In the genomic region with DNA sequence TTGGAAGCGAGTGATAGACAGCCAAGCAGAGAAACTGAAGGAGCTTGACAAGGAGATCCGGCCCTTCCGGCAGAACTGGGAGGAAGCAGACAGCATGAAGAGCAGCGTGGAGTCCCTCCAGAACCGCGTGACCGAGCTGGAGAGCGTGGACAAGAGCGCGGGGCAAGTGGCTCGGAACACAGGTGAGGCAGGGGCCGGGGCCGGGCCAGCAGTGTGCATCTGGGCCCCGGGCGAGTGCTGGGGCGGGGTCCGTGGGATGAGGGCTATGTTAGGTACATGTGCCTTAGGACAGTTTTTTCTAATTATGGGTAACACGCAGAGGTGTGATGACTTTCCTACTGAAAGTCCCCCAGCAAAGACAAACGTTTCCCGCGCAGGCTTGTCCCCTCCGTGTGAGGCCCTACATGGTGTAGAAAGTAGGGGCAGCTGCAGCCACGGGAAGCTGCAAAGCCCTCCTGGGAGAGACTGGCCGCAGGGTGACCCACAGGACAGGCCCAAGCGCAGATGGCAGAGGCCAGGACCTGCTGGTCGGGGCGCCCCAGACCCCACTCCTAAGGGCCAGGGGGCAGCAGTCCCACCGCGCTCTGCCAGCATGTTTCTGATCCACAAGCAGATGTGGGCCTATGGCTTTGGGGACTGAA, we compare ENCODE assay signal across 20 cellular contexts. TPM values are rescaled to one million over a fixed set of nuclear protein-coding genes. Genes with fewer than 3 reads are reported as not detected.
A peak's percentile ranks its signal among the peaks of the same experiment; 100 is the strongest.
DNase-seq lines count a peak whose midpoint lies in the region; ATAC-seq and TF ChIP-seq lines count a peak whose summit lies in the region.
"Had no signal": no experiment of that assay in that cellular context is flagged by ENCODE, and none has a peak within 500 bp of the region (broad histone marks: within the 10 kb centered on the region; RNA-seq: fewer than 3 reads in every experiment).

No MANE protein-coding gene starts in this region.

- peaks cover 14% of the 10 kb centered on the region for H3K9me3 ChIP-seq in HUES6 (ENCODE audit: control insufficient read depth, insufficient read depth, low read depth, low read length)
- H3K9me3 ChIP-seq: spleen, tibial nerve had no signal

- H3K4me1 Mint-ChIP-seq in activated CD4-positive, alpha-beta memory T cell treated with anti-CD3 and anti-CD28 coated beads for 36 hours (ENCODE audit: low read depth) = peaks cover 11% of the 10 kb centered on the region
- peaks cover 16% of the 10 kb centered on the region for H3K4me1 Mint-ChIP-seq in activated CD4-positive, alpha-beta memory T cell treated with anti-CD3 and anti-CD28 coated beads, Interleukin-2, amount 10 ng/mL, durations not matched to agents 7 days and 5 days
- no peaks in the 10 kb centered on the region for H3K4me1 Mint-ChIP-seq in chondrocyte (ENCODE audit: low read depth)
- no peaks in the 10 kb centered on the region for H3K4me1 Mint-ChIP-seq in progenitor cell of endocrine pancreas (ENCODE audit: low read depth)
- H3K4me1 Mint-ChIP-seq: nephron had no signal

- H3K9me3 Mint-ChIP-seq in activated CD4-positive, alpha-beta memory T cell treated with anti-CD3 and anti-CD28 coated beads for 36 hours = no peaks in the 10 kb centered on the region
- H3K9me3 Mint-ChIP-seq in activated CD4-positive, alpha-beta memory T cell treated with anti-CD3 and anti-CD28 coated beads, Interleukin-2, amount 10 ng/mL, durations not matched to agents 7 days and 5 days = no peaks in the 10 kb centered on the region
- H3K9me3 Mint-ChIP-seq in chondrocyte (ENCODE audit: low read depth) (no peaks in the 10 kb centered on the region), progenitor cell of endocrine pancreas (ENCODE audit: low read depth) (no peaks in the 10 kb centered on the region)
- H3K9me3 Mint-ChIP-seq: nephron had no signal

- no peak for ATAC-seq in GM19023 (IDR thresholded peaks at IDR 0.05; ENCODE audit: unreplicated experiment)
- ATAC-seq: activated CD4-positive, CD25-positive, alpha-beta regulatory T cell treated with anti-CD3 and anti-CD28 coated beads, Interleukin-2, amount 50 U/mL, for 24 hours had no signal

- POLR2A ChIA-PET in activated CD4-positive, alpha-beta memory T cell treated with anti-CD3 and anti-CD28 coated beads for 36 hours (lab: Charles Lee) = no interaction called here
- POLR2A ChIA-PET in activated CD4-positive, alpha-beta memory T cell treated with anti-CD3 and anti-CD28 coated beads, Interleukin-2, amount 10 ng/mL, durations not matched to agents 7 days and 5 days (lab: Charles Lee) = no interaction called here

- H3K4me1 ChIP-seq in HUES6 (ENCODE audit: control insufficient read depth, insufficient read depth, low read length) = no peaks in the 10 kb centered on the region
- H3K4me1 ChIP-seq: tibial nerve had no signal

- CTCF ChIA-PET in activated CD4-positive, alpha-beta memory T cell treated with anti-CD3 and anti-CD28 coated beads for 36 hours (lab: Charles Lee) = no interaction called here
- CTCF ChIA-PET in activated CD4-positive, alpha-beta memory T cell treated with anti-CD3 and anti-CD28 coated beads, Interleukin-2, amount 10 ng/mL, durations not matched to agents 7 days and 5 days (lab: Charles Lee) = no interaction called here

- H3K36me3 Mint-ChIP-seq in activated CD4-positive, alpha-beta memory T cell treated with anti-CD3 and anti-CD28 coated beads for 36 hours = peaks cover 49% of the 10 kb centered on the region
- peaks cover 37% of the 10 kb centered on the region for H3K36me3 Mint-ChIP-seq in activated CD4-positive, alpha-beta memory T cell treated with anti-CD3 and anti-CD28 coated beads, Interleukin-2, amount 10 ng/mL, durations not matched to agents 7 days and 5 days (ENCODE audit: low read depth)
- H3K36me3 Mint-ChIP-seq in chondrocyte (ENCODE audit: low read depth) (peaks cover 21% of the 10 kb centered on the region), progenitor cell of endocrine pancreas (ENCODE audit: insufficient read depth) (peaks cover 27% of the 10 kb centered on the region)

- H3K4me3 ChIP-seq in HUES6 (ENCODE audit: low read depth, low read length) = no peak overlapping the region
- H3K4me3 ChIP-seq: hepatocyte, spleen, tibial nerve had no signal

- H3K36me3 ChIP-seq in HUES6 (ENCODE audit: control insufficient read depth, insufficient read depth, low read length) = peaks cover 37% of the 10 kb centered on the region

- TF ChIP-seq CTCF in chondrocyte (IDR thresholded peaks at IDR 0.05) (no peak), progenitor cell of endocrine pancreas (IDR thresholded peaks at IDR 0.05; ENCODE audit: unreplicated experiment) (no peak)

- no peaks in the 10 kb centered on the region for H3K27me3 ChIP-seq in HUES6 (ENCODE audit: control insufficient read depth, insufficient read depth, low read length)
- H3K27me3 ChIP-seq: hepatocyte, spleen, tibial nerve had no signal

- no peak overlapping the region for H3K9ac ChIP-seq in HUES6 (ENCODE audit: low read length)

- H3K4me3 Mint-ChIP-seq in activated CD4-positive, alpha-beta memory T cell treated with anti-CD3 and anti-CD28 coated beads for 36 hours = no peak overlapping the region
- no peak overlapping the region for H3K4me3 Mint-ChIP-seq in activated CD4-positive, alpha-beta memory T cell treated with anti-CD3 and anti-CD28 coated beads, Interleukin-2, amount 10 ng/mL, durations not matched to agents 7 days and 5 days
- H3K4me3 Mint-ChIP-seq in chondrocyte (ENCODE audit: unreplicated experiment) = no peak overlapping the region
- no peak overlapping the region for H3K4me3 Mint-ChIP-seq in progenitor cell of endocrine pancreas (ENCODE audit: low read depth)
- H3K4me3 Mint-ChIP-seq: nephron had no signal

- H3K27me3 Mint-ChIP-seq in activated CD4-positive, alpha-beta memory T cell treated with anti-CD3 and anti-CD28 coated beads for 36 hours = no peaks in the 10 kb centered on the region
- H3K27me3 Mint-ChIP-seq in activated CD4-positive, alpha-beta memory T cell treated with anti-CD3 and anti-CD28 coated beads, Interleukin-2, amount 10 ng/mL, durations not matched to agents 7 days and 5 days = no peaks in the 10 kb centered on the region
- H3K27me3 Mint-ChIP-seq in chondrocyte (ENCODE audit: low read depth) (no peaks in the 10 kb centered on the region), progenitor cell of endocrine pancreas (no peaks in the 10 kb centered on the region)

- H3K27ac ChIP-seq in HUES6 (ENCODE audit: low read depth, low read length) = peak overlapping the region; percentile 32; the same call in 1 of the 2 replicates
- H3K27ac ChIP-seq: hepatocyte had no signal

- intact Hi-C loops in activated CD4-positive, alpha-beta memory T cell treated with anti-CD3 and anti-CD28 coated beads for 36 hours (cut with micrococcal nuclease) = no loop called here

- H3K27ac Mint-ChIP-seq in activated CD4-positive, alpha-beta memory T cell treated with anti-CD3 and anti-CD28 coated beads for 36 hours = peak overlapping the region; percentile 47
- no peak overlapping the region for H3K27ac Mint-ChIP-seq in activated CD4-positive, alpha-beta memory T cell treated with anti-CD3 and anti-CD28 coated beads, Interleukin-2, amount 10 ng/mL, durations not matched to agents 7 days and 5 days
- H3K27ac Mint-ChIP-seq in chondrocyte (ENCODE audit: unreplicated experiment) (no peak overlapping the region), progenitor cell of endocrine pancreas (peak overlapping the region; percentile 71)
- H3K27ac Mint-ChIP-seq: nephron had no signal

- no peak for DNase-seq in activated CD4-positive, alpha-beta memory T cell treated with anti-CD3 and anti-CD28 coated beads for 36 hours
- DNase-seq in activated CD4-positive, alpha-beta memory T cell treated with anti-CD3 and anti-CD28 coated beads, Interleukin-2, amount 10 ng/mL, durations not matched to agents 7 days and 5 days = no peak
- peak; percentile 86 for DNase-seq in chondrocyte (ENCODE audit: low spot score)
- no peak for DNase-seq in progenitor cell of endocrine pancreas (ENCODE audit: low spot score, unreplicated experiment)
- no peak for DNase-seq in RKO (ENCODE audit: low spot score)
- DNase-seq in NCI-H1417 treated with DMSO at 0.1 percent for 48 hours (lab: John Stamatoyannopoulos, UW) = no peak
- DNase-seq: ACHN, DMS153, Kasumi-1, mammary epithelial cell, NCI-H1105, NCI-H526, SIG-M5, spleen had no signal

RNA-seq across cellular contexts. Expression of a gene that starts 19.1 kb away (rescaled TPM):
- total RNA-seq in activated CD4-positive, alpha-beta memory T cell treated with anti-CD3 and anti-CD28 coated beads for 36 hours = under 1 TPM in 1 of 2 experiments, not detected in 1; 0.17 TPM
- under 1 TPM; 0.20 to 0.23 TPM for total RNA-seq in activated CD4-positive, alpha-beta memory T cell treated with anti-CD3 and anti-CD28 coated beads, Interleukin-2, amount 10 ng/mL, durations not matched to agents 7 days and 5 days
- total RNA-seq in chondrocyte (0.30 to 0.38 TPM in 2 of 3 replicates, not detected in the other), progenitor cell of endocrine pancreas (2.5 and 3.0 TPM in 2 replicates)

Comparison
In these comparisons a context has a peak if more than half of its experiments do, and no peak if none do; other contexts are left out.
1. H3K27ac Mint-ChIP-seq: peak in activated CD4-positive, alpha-beta memory T cell treated with anti-CD3 and anti-CD28 coated beads for 36 hours (single experiment) and progenitor cell of endocrine pancreas (single experiment); none in activated CD4-positive, alpha-beta memory T cell treated with anti-CD3 and anti-CD28 coated beads, Interleukin-2, amount 10 ng/mL, durations not matched to agents 7 days and 5 days (single experiment) and chondrocyte (single experiment).